Comparison of ENCODE assay signal across 33 cellular contexts in the genomic region with DNA sequence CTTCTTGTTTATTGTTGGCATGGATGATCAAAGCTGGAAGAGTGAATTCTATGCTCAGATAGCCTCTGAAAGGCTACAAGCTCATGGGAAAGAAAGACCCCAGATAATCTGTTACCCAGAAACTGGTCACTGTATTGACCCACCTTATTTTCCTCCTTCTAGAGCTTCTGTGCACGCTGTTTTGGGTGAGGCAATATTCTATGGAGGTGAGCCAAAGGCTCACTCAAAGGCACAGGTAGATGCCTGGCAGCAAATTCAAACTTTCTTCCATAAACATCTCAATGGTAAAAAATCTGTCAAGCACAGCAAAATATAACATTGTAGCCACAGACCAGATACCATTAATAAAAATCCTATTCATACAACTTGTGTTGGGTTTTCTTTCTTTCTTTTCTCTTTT. TPM values are rescaled to one million over a fixed set of nuclear protein-coding genes. Genes with fewer than 3 reads are reported as not detected.
"Had no signal": no experiment of that assay in that cellular context is flagged by ENCODE, and none has a peak within 500 bp of the region (broad histone marks: within the 10 kb centered on the region; RNA-seq: fewer than 3 reads in every experiment).

No MANE protein-coding gene starts in this region.

- H3K9me3 ChIP-seq: colonic mucosa, esophagus muscularis mucosa, esophagus squamous epithelium, gastrocnemius medialis, gastroesophageal sphincter, heart left ventricle, heart right ventricle had no signal

- DNase-seq: colonic mucosa; cortex of kidney; dermis blood vessel endothelial cell; dorsolateral prefrontal cortex; effector CD4-positive, alpha-beta T cell; effector CD8-positive, alpha-beta T cell; effector memory CD4-positive, alpha-beta T cell; effector memory CD8-positive, alpha-beta T cell; endodermal cell; erythroblast; esophagus squamous epithelium; foreskin fibroblast; foreskin keratinocyte; foreskin melanocyte; gastrocnemius medialis; glutamatergic neuron; head of caudate nucleus; heart left ventricle; heart right ventricle had no signal

- H3K4me3 ChIP-seq: colonic mucosa, coronary artery, dorsolateral prefrontal cortex, esophagus muscularis mucosa, esophagus squamous epithelium, gastrocnemius medialis, gastroesophageal sphincter, heart left ventricle, heart right ventricle had no signal

- H3K27ac ChIP-seq: colonic mucosa, coronary artery, dorsolateral prefrontal cortex, epithelial cell of prostate, esophagus muscularis mucosa, esophagus squamous epithelium, foreskin keratinocyte, gastrocnemius medialis, gastroesophageal sphincter, heart left ventricle, heart right ventricle had no signal

- ATAC-seq: effector memory CD8-positive, alpha-beta T cell; esophagus mucosa; foreskin keratinocyte; gastrocnemius medialis; gastroesophageal sphincter; heart left ventricle had no signal

- H3K36me3 ChIP-seq: colonic mucosa, esophagus muscularis mucosa, esophagus squamous epithelium, gastrocnemius medialis, gastroesophageal sphincter, heart left ventricle, heart right ventricle had no signal

- H3K27me3 ChIP-seq: colonic mucosa, dorsolateral prefrontal cortex, esophagus muscularis mucosa, esophagus squamous epithelium, foreskin keratinocyte, gastrocnemius medialis, gastroesophageal sphincter, heart left ventricle, heart right ventricle had no signal

- FAIRE-seq: colon, endometrium, endothelial cell of umbilical vein, frontal cortex had no signal

- H3K4me1 ChIP-seq: colonic mucosa, esophagus muscularis mucosa, esophagus squamous epithelium, foreskin keratinocyte, gastrocnemius medialis, gastroesophageal sphincter, heart left ventricle, heart right ventricle had no signal

RNA-seq across cellular contexts. Expression of gene ACOT6, which starts 7.2 kb away (rescaled TPM):
- total RNA-seq: colonic mucosa, dermis blood vessel endothelial cell, dermis microvascular lymphatic vessel endothelial cell, endodermal cell, endothelial cell of umbilical vein, epithelial cell of proximal tubule, esophagus mucosa, esophagus muscularis mucosa, esophagus squamous epithelium, fibroblast of lung, foreskin keratinocyte, frontal cortex, gastrocnemius medialis, gastroesophageal sphincter, glomerular endothelial cell, heart right ventricle had no signal
- polyA plus RNA-seq: endothelial cell of umbilical vein, esophagus, fibroblast of lung, foreskin keratinocyte, heart left ventricle, heart right ventricle had no signal
